Comparison of ENCODE assay signal across 11 cellular contexts in genomic region chr1:196131691-196132090, GRCh38.
"Had no signal": no experiment of that assay in that cellular context is flagged by ENCODE, and none has a peak within 500 bp of the region (broad histone marks: within the 10 kb centered on the region; RNA-seq: fewer than 3 reads in every experiment).

No MANE protein-coding gene starts in this region.

- H3K27ac ChIP-seq: GM23248 had no signal

- H3K9ac ChIP-seq: GM23248 had no signal

- ATAC-seq: GM23338, HCT116 had no signal

- H3K4me3 ChIP-seq: GM23248, GM23338, HAP-1 had no signal

- H2AFZ ChIP-seq: GM23248, GM23338 had no signal

- H3K9me3 ChIP-seq: HAP-1 had no signal

- DNase-seq: GM23248, GOT3, H7, H9, HCEC 1CT, HFFc6 had no signal

- FAIRE-seq: H1, H54 had no signal

- H3K4me1 ChIP-seq: HAP-1 had no signal

- H3K36me3 ChIP-seq: HAP-1 had no signal

- H3K4me2 ChIP-seq: GM23338 had no signal
